ENCODE assay signal across 34 cellular contexts in the genomic region with DNA sequence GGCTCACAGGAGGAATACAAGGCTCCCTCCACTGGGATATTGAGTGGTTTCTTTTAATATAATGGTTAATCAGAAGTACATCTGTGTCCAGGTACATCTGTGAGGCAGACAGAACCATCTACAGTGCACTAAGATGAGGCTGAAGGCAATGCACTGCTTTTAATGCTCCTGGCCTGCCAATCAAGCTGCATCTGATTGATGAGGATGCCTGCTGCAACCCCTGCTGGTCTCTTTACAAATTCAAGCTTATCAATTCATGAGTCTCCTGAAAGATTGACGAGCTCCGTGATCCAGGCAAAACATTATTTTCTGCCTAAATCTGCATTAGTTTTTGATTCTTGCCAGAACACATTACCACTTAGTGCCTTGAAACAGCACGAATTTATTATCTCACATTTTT.
DNase-seq lines count a peak whose midpoint lies in the region; ATAC-seq and TF ChIP-seq lines count a peak whose summit lies in the region.
"Had no signal": no experiment of that assay in that cellular context is flagged by ENCODE, and none has a peak within 500 bp of the region (broad histone marks: within the 10 kb centered on the region; RNA-seq: fewer than 3 reads in every experiment).

No MANE protein-coding gene starts in this region.

- TF ChIP-seq RAD21 in neural cell (conservative IDR thresholded peaks at IDR 0.05) = peak; percentile 49

- no peak for TF ChIP-seq POLR2A in Peyer's patch (IDR thresholded peaks at IDR 0.05)

- H3K27ac ChIP-seq in endodermal cell (ENCODE audit: low read depth, low read length) = no peak overlapping the region
- H3K27ac ChIP-seq in neural cell (ENCODE audit: low read length) = peak overlapping the region; percentile 56
- no peak overlapping the region for H3K27ac ChIP-seq in Peyer's patch
- H3K27ac ChIP-seq: 22Rv1; A549; BLaER1; BLaER1 treated with 17β-estradiol and CSF1 and Interleukin-3, amounts not matched to agents 10 nM and 100 nM; C4-2B had no signal

- H3K4me1 Mint-ChIP-seq in endodermal cell = peaks cover 7% of the 10 kb centered on the region
- H3K4me1 Mint-ChIP-seq: B cell; CD14-positive monocyte; CD4-positive, alpha-beta memory T cell; CD4-positive, CD25-positive, alpha-beta regulatory T cell; CD8-positive, alpha-beta memory T cell had no signal

- H3K9me3 ChIP-seq in endodermal cell (ENCODE audit: control insufficient read depth, low read length) (no peaks in the 10 kb centered on the region), neural cell (ENCODE audit: low read length) (no peaks in the 10 kb centered on the region), Peyer's patch (peaks cover 0 to 3% (median 0%) of the 10 kb centered on the region in 4 donors)
- H3K9me3 ChIP-seq: A549, BE2C, BLaER1, Caco-2 had no signal

- H3K27me3 Mint-ChIP-seq in endodermal cell (ENCODE audit: insufficient read depth) = no peaks in the 10 kb centered on the region
- H3K27me3 Mint-ChIP-seq: B cell; CD4-positive, CD25-positive, alpha-beta regulatory T cell had no signal

- WGBS in endodermal cell (ENCODE audit: insufficient coverage in 1 of 2, insufficient read length in 1 of 2), 2 experiments = 66 to 82% methylated on average over 3 of the region's 3 CpGs

- no peak overlapping the region for H2AFZ ChIP-seq in neural cell (ENCODE audit: low read depth, low read length)

- peaks cover 3% of the 10 kb centered on the region for H3F3A ChIP-seq in neural cell (ENCODE audit: insufficient read depth, low read length, poor library complexity, severe bottlenecking)

- peak overlapping the region; percentile 33 for H3K4me2 ChIP-seq in neural cell (ENCODE audit: low read length)
- H3K4me2 ChIP-seq: A549; BLaER1; BLaER1 treated with 17β-estradiol and CSF1 and Interleukin-3, amounts not matched to agents 10 nM and 100 nM had no signal

- TF ChIP-seq EP300 in neural cell (conservative IDR thresholded peaks at IDR 0.05; ENCODE audit: poor library complexity, severe bottlenecking) = peak; percentile 68

- no peak overlapping the region for H3K4me3 Mint-ChIP-seq in endodermal cell
- H3K4me3 Mint-ChIP-seq: B cell; CD14-positive monocyte; CD4-positive, alpha-beta memory T cell; CD4-positive, alpha-beta T cell; CD4-positive, CD25-positive, alpha-beta regulatory T cell; CD8-positive, alpha-beta memory T cell; CD8-positive, alpha-beta T cell had no signal

- no peaks in the 10 kb centered on the region for H3K9me2 ChIP-seq in neural cell (ENCODE audit: insufficient read depth, low read length)

- no peaks in the 10 kb centered on the region for H3K36me3 ChIP-seq in H7 (replicated peaks; ENCODE audit: control insufficient read depth, insufficient read depth, low read length)
- H3K36me3 ChIP-seq in endodermal cell (ENCODE audit: control insufficient read depth, insufficient read depth, low read length) = no peaks in the 10 kb centered on the region
- H3K36me3 ChIP-seq in neural cell (ENCODE audit: insufficient read depth, low read length) = no peaks in the 10 kb centered on the region
- no peaks in the 10 kb centered on the region for H3K36me3 ChIP-seq in Peyer's patch
- H3K36me3 ChIP-seq: BE2C; BLaER1; BLaER1 treated with 17β-estradiol and CSF1 and Interleukin-3, amounts not matched to agents 10 nM and 100 nM had no signal

- no peak overlapping the region for H3K9ac ChIP-seq in endodermal cell (ENCODE audit: extremely low read depth, low read length, poor library complexity, severe bottlenecking)
- H3K9ac ChIP-seq in neural cell (ENCODE audit: low read length) = peak overlapping the region; percentile 11
- H3K9ac ChIP-seq: BLaER1; BLaER1 treated with 17β-estradiol and CSF1 and Interleukin-3, amounts not matched to agents 10 nM and 100 nM had no signal

- H3K27me3 ChIP-seq in H7 (ENCODE audit: control insufficient read depth, insufficient read depth, low read length) (no peaks in the 10 kb centered on the region), endodermal cell (ENCODE audit: control insufficient read depth, insufficient read depth, low read length, poor library complexity, severe bottlenecking) (no peaks in the 10 kb centered on the region), neural cell (ENCODE audit: insufficient read depth, low read depth, low read length) (no peaks in the 10 kb centered on the region), Peyer's patch (no peaks in the 10 kb centered on the region)
- H3K27me3 ChIP-seq: BE2C; BLaER1; BLaER1 treated with 17β-estradiol and CSF1 and Interleukin-3, amounts not matched to agents 10 nM and 100 nM had no signal

- H3K4me1 ChIP-seq in endodermal cell (ENCODE audit: control insufficient read depth, insufficient read depth, low read length) = peaks cover 8% of the 10 kb centered on the region
- no peaks in the 10 kb centered on the region for H3K4me1 ChIP-seq in Peyer's patch
- H3K4me1 ChIP-seq: A549, BE2C, BLaER1, Caco-2 had no signal

- H3K27ac Mint-ChIP-seq in endodermal cell = no peak overlapping the region
- H3K27ac Mint-ChIP-seq: B cell; CD14-positive monocyte; CD4-positive, alpha-beta memory T cell; CD4-positive, alpha-beta T cell; CD4-positive, CD25-positive, alpha-beta regulatory T cell; CD8-positive, alpha-beta memory T cell; CD8-positive, alpha-beta T cell had no signal

- H3K36me3 Mint-ChIP-seq in endodermal cell (ENCODE audit: low read depth) = no peaks in the 10 kb centered on the region
- H3K36me3 Mint-ChIP-seq: CD14-positive monocyte; CD4-positive, alpha-beta memory T cell; CD4-positive, CD25-positive, alpha-beta regulatory T cell; CD8-positive, alpha-beta memory T cell; CD8-positive, alpha-beta T cell had no signal

- H3K4me3 ChIP-seq in H7 (ENCODE audit: insufficient read depth, low read depth, low read length) = no peak overlapping the region
- no peak overlapping the region for H3K4me3 ChIP-seq in endodermal cell (ENCODE audit: low read length)
- peak overlapping the region; percentile 36 for H3K4me3 ChIP-seq in neural cell (ENCODE audit: low read length)
- H3K4me3 ChIP-seq in Peyer's patch = no peak overlapping the region
- H3K4me3 ChIP-seq: A549; BLaER1; BLaER1 treated with 17β-estradiol and CSF1 and Interleukin-3, amounts not matched to agents 10 nM and 100 nM had no signal

- no peak for ATAC-seq in GM21529 (IDR thresholded peaks at IDR 0.05; ENCODE audit: unreplicated experiment)
- ATAC-seq: A549; CD8-positive, alpha-beta T cell had no signal

- no peak for TF ChIP-seq CTCF in endodermal cell (conservative IDR thresholded peaks at IDR 0.05)
- peak; percentile 49 for TF ChIP-seq CTCF in neural cell (IDR thresholded peaks at IDR 0.05; ENCODE audit: poor library complexity, severe bottlenecking)
- no peak for TF ChIP-seq CTCF in Peyer's patch (IDR thresholded peaks at IDR 0.05)

- no peaks in the 10 kb centered on the region for H4K20me1 ChIP-seq in neural cell (ENCODE audit: insufficient read depth)
- H4K20me1 ChIP-seq: BLaER1; BLaER1 treated with 17β-estradiol and CSF1 and Interleukin-3, amounts not matched to agents 10 nM and 100 nM had no signal

- H3K9me3 Mint-ChIP-seq in endodermal cell = no peaks in the 10 kb centered on the region
- H3K9me3 Mint-ChIP-seq: CD4-positive, alpha-beta T cell; CD8-positive, alpha-beta T cell had no signal

- no peaks in the 10 kb centered on the region for H3K79me2 ChIP-seq in neural cell (replicated peaks; ENCODE audit: insufficient read depth, low read length)

- peak; percentile 21 for DNase-seq in ELF-1 (ENCODE audit: low read depth, low spot score)
- DNase-seq in H7 = peak; percentile 32
- DNase-seq in endodermal cell = peak; percentile 55
- DNase-seq in NCI-H1105 (lab: John Stamatoyannopoulos, UW) = no peak
- DNase-seq in DMS153 (lab: John Stamatoyannopoulos, UW) = no peak
- no peak for DNase-seq in Peyer's patch
- DNase-seq: 8988T; ACHN; AML-193; BE2C; C1 segment of cervical spinal cord; Caco-2; Calu3; CD4-positive, alpha-beta memory T cell; CD4-positive, alpha-beta T cell; CD4-positive, CD25-positive, alpha-beta regulatory T cell; CD8-positive, alpha-beta memory T cell; CD8-positive, alpha-beta T cell; COR-L47; DMS 273 treated with DMSO at 0.1 percent for 48 hours; DMS53; DMS79; DMS79 treated with DMSO at 0.1 percent for 48 hours; DND-41; EL had no signal

TF ChIP-seq in neural cell, 6 proteins besides CTCF, POLR2A, EP300 and RAD21:
- TF ChIP-seq POLR2AphosphoS5 (IDR thresholded peaks at IDR 0.05) (peak; percentile 31), TAF1 (IDR thresholded peaks at IDR 0.05; ENCODE audit: low read depth) (no peak), SMC3 (conservative IDR thresholded peaks at IDR 0.05; ENCODE audit: poor library complexity) (peak; percentile 32)

Comparison
In these comparisons a context has a peak if more than half of its experiments do, and no peak if none do; other contexts are left out.
1. DNase-seq: peak in ELF-1 (single experiment), H7 (single experiment) and endodermal cell (single experiment); none in NCI-H1105 (single experiment), DMS153 (single experiment) and Peyer's patch (0 of 3).